ENCODE assay signal across 19 cellular contexts in the genomic region with DNA sequence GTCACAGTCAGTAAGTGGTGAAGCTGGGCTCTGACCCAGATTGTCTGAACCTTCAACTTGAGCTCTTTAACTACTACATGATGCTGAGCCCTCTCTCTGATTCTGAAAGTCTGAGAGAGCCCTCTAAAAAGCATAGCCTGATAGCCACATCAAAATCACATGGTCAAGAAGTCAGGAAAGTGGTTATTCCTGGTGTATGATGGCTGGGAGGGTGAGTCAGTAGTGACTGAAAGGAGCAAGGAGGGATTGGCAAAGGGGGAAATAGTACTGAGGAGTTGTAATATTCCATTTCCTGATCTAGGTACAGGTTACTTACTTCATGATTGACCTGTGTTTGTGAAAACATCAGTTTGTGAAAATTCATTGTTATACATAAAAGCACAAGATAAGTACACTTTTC.
A peak's percentile ranks its signal among the peaks of the same experiment; 100 is the strongest.
DNase-seq lines count a peak whose midpoint lies in the region; ATAC-seq, FAIRE-seq and TF ChIP-seq lines count a peak whose summit lies in the region.
"Had no signal": no experiment of that assay in that cellular context is flagged by ENCODE, and none has a peak within 500 bp of the region (broad histone marks: within the 10 kb centered on the region; RNA-seq: fewer than 3 reads in every experiment).

No MANE protein-coding gene starts in this region.

- intact Hi-C loops in endothelial cell of umbilical vein (cut with micrococcal nuclease) (no loop called here), left lung (cut with DNase I) (no loop called here)

- no peak overlapping the region for H2AFZ ChIP-seq in endothelial cell of umbilical vein (ENCODE audit: low read depth, low read length)

- POLR2A ChIA-PET in endothelial cell of umbilical vein (lab: Charles Lee): no interaction called here

- TF ChIP-seq CTCF in endothelial cell of umbilical vein (IDR thresholded peaks at IDR 0.05; ENCODE audit: extremely low read depth in 1 of 2, insufficient read depth in 1 of 2, low read depth in 1 of 2, low read length in 2 of 2) (no peak), left lung (IDR thresholded peaks at IDR 0.05) (no peak)

- ATAC-seq in left lung (peak; percentile 18), GM21515 (IDR thresholded peaks at IDR 0.05; ENCODE audit: unreplicated experiment) (no peak), GM21723 (IDR thresholded peaks at IDR 0.05; ENCODE audit: unreplicated experiment) (no peak)
- ATAC-seq: HCT116, sciatic nerve had no signal

- H3K36me3 ChIP-seq in endothelial cell of umbilical vein (ENCODE audit: control insufficient read depth in 2 of 2, extremely low read depth in 1 of 2, insufficient read depth in 2 of 2, low read length in 2 of 2) (no peaks in the 10 kb centered on the region), left lung (no peaks in the 10 kb centered on the region)
- H3K36me3 ChIP-seq: tibial artery had no signal

- H3K27ac ChIP-seq in endothelial cell of umbilical vein (ENCODE audit: insufficient read depth, low read depth, low read length) (peak overlapping the region; percentile 5), left lung (no peak overlapping the region)
- H3K27ac ChIP-seq: tibial artery had no signal

- peak; percentile 78 for FAIRE-seq in endothelial cell of umbilical vein (lab: Jason Lieb, UNC)
- FAIRE-seq: G401.6, GM12892 had no signal

- H3K9me3 ChIP-seq in endothelial cell of umbilical vein (replicated peaks; ENCODE audit: control insufficient read depth, insufficient read depth, low read length) (no peaks in the 10 kb centered on the region), left lung (no peaks in the 10 kb centered on the region)
- H3K9me3 ChIP-seq: tibial artery had no signal

- no peak overlapping the region for H3K9ac ChIP-seq in endothelial cell of umbilical vein (replicated peaks; ENCODE audit: extremely low read depth, insufficient read depth, low read length)

- no TSS peak for BruUV-seq in endothelial cell of umbilical vein (replicated peaks; lab: Mats Ljungman, UMichigan)

- H3K27me3 ChIP-seq in endothelial cell of umbilical vein (ENCODE audit: control insufficient read depth in 2 of 2, insufficient read depth in 2 of 2, low read length in 2 of 2) (no peaks in the 10 kb centered on the region), left lung (no peaks in the 10 kb centered on the region)
- H3K27me3 ChIP-seq: tibial artery had no signal

- H3K4me1 ChIP-seq in endothelial cell of umbilical vein (ENCODE audit: control insufficient read depth, extremely low read depth, insufficient read depth, low read length): peaks cover 7% of the 10 kb centered on the region
- peaks cover 0 to 32% of the 10 kb centered on the region in 2 donors for H3K4me1 ChIP-seq in left lung
- H3K4me1 ChIP-seq: tibial artery had no signal

- CTCF ChIA-PET in endothelial cell of umbilical vein (lab: Charles Lee): interaction anchor here (0.8 to 1.6 kb wide), 4 partner anchors 10 to 264 kb away, joined by 4 to 5 read pairs (median 4); no protein-coding TSS in a partner anchor

- H3K4me3 ChIP-seq in endothelial cell of umbilical vein (replicated peaks in 1 of 3; ENCODE audit: insufficient read depth in 1 of 3, low read depth in 1 of 3, low read length in 3 of 3) (no peak overlapping the region), left lung (no peak overlapping the region)
- H3K4me3 ChIP-seq: lung, tibial artery had no signal

- DNase-seq in ACHN (peak; percentile 28), NCI-H226 (peak; percentile 68), endothelial cell of umbilical vein (ENCODE audit: low read depth, low spot score) (peak; percentile 49), left lung (no peak)
- no peak for DNase-seq in effector CD4-positive, alpha-beta T cell
- DNase-seq in activated CD4-positive, alpha-beta T cell treated with anti-CD3 and anti-CD28 coated beads, Interleukin-2, amount 50 U/mL, for 48 hours: no peak
- DNase-seq: activated CD4-positive, CD25-positive, alpha-beta regulatory T cell; activated effector memory CD4-positive, alpha-beta T cell treated with Interleukin-2 at 50 U/mL for 16 hours; cortex of kidney; NCI-H748 treated with DMSO at 0.1 percent for 48 hours; stimulated activated CD4-positive, alpha-beta T cell treated with anti-CD3 and anti-CD28 coated beads, Interleukin-4, amount 100 ng/mL, for 24 hours; tibial artery had no signal

- in situ Hi-C loops in ACHN (cut with HindIII; ENCODE audit: low pct_ligation_motif_present, low pct_unique_long_range_greater_than_20kb, low sequenced_read_pairs): no loop called here

- no peaks in the 10 kb centered on the region for H4K20me1 ChIP-seq in endothelial cell of umbilical vein (replicated peaks; ENCODE audit: control insufficient read depth, extremely low read depth, insufficient read depth, low read length)

- H3K79me2 ChIP-seq in endothelial cell of umbilical vein (ENCODE audit: control insufficient read depth, insufficient read depth, low read length): no peaks in the 10 kb centered on the region

- H3K4me2 ChIP-seq in endothelial cell of umbilical vein (ENCODE audit: insufficient read depth, low read length): no peak overlapping the region

- no peak for TF ChIP-seq POLR2A in endothelial cell of umbilical vein (IDR thresholded peaks at IDR 0.05; ENCODE audit: low read depth, low read length)

- no peaks in the 10 kb centered on the region for H3K9me1 ChIP-seq in endothelial cell of umbilical vein (replicated peaks; ENCODE audit: control insufficient read depth, extremely low read depth, insufficient read depth, low read length)

- dilution Hi-C loops in endothelial cell of umbilical vein (cut with MboI; ENCODE audit: extremely low pct_ligation_motif_present, low sequenced_read_pairs): no loop called here

TF ChIP-seq in endothelial cell of umbilical vein, 7 proteins besides CTCF, POLR2A, EP300 and RAD21:
- TF ChIP-seq FOS (IDR thresholded peaks at IDR 0.05; ENCODE audit: borderline replicate concordance, insufficient read depth, low read length): no peak

Comparison
In these comparisons a context has a peak if more than half of its experiments do, and no peak if none do; other contexts are left out.
1. DNase-seq: peak in ACHN (single experiment), NCI-H226 (single experiment) and endothelial cell of umbilical vein (single experiment); none in left lung (0 of 2), effector CD4-positive, alpha-beta T cell (single experiment) and activated CD4-positive, alpha-beta T cell treated with anti-CD3 and anti-CD28 coated beads, Interleukin-2, amount 50 U/mL, for 48 hours (0 of 2).